In genomic region chr18:48705043-48705442, GRCh38 we compare ENCODE assay signal across 17 cellular contexts.
DNase-seq lines count a peak whose midpoint lies in the region; ATAC-seq, FAIRE-seq and TF ChIP-seq lines count a peak whose summit lies in the region.
"Had no signal": no experiment of that assay in that cellular context is flagged by ENCODE, and none has a peak within 500 bp of the region (broad histone marks: within the 10 kb centered on the region; RNA-seq: fewer than 3 reads in every experiment).

No MANE protein-coding gene starts in this region.

- H2BK15ac ChIP-seq in H1 (ENCODE audit: low read length): no peak overlapping the region

- H2BK20ac ChIP-seq in H1 (ENCODE audit: low read length): no peak overlapping the region

- FAIRE-seq in H1 (lab: Jason Lieb, UNC): no peak
- FAIRE-seq: HepG2 had no signal

- TF ChIP-seq EP300 in H1 (IDR thresholded peaks at IDR 0.05; ENCODE audit: borderline replicate concordance in 1 of 2, low read depth in 2 of 2, low read length in 2 of 2): no peak

- H2BK120ac ChIP-seq in H1 (replicated peaks; ENCODE audit: low read depth, low read length): no peak overlapping the region

- H3K27me3 Mint-ChIP-seq in osteocyte (ENCODE audit: unreplicated experiment): no peaks in the 10 kb centered on the region
- H3K27me3 Mint-ChIP-seq: B cell had no signal

- no peak overlapping the region for H3K9ac ChIP-seq in H1 (replicated peaks in 1 of 4; ENCODE audit: extremely low read depth in 1 of 4, low read depth in 3 of 4, low read length in 3 of 4)
- H3K9ac ChIP-seq: BLaER1 treated with 17β-estradiol and CSF1 and Interleukin-3, amounts not matched to agents 10 nM and 100 nM had no signal

- H3K36me3 Mint-ChIP-seq in osteocyte (ENCODE audit: unreplicated experiment): peaks cover 49% of the 10 kb centered on the region
- H3K36me3 Mint-ChIP-seq: CD8-positive, alpha-beta T cell had no signal

- no peak overlapping the region for H2BK12ac ChIP-seq in H1 (ENCODE audit: low read depth, low read length)

- CTCF ChIA-PET in H1 (lab: Charles Lee; ENCODE audit: partially characterized antibody): interaction anchor here (1.0 to 1.4 kb wide), 2 partner anchors 21 to 171 kb away, joined by 3 to 4 read pairs; no protein-coding TSS in a partner anchor

- no peak overlapping the region for H4K91ac ChIP-seq in H1 (replicated peaks; ENCODE audit: insufficient read length, low read length)

- H3K27ac Mint-ChIP-seq in osteocyte (ENCODE audit: unreplicated experiment): peak overlapping the region; percentile 6
- H3K27ac Mint-ChIP-seq: B cell; CD8-positive, alpha-beta T cell; H9 had no signal

- no peak overlapping the region for H4K5ac ChIP-seq in H1 (ENCODE audit: insufficient read length, low read depth, low read length)

- H3K27ac ChIP-seq in H1 (ENCODE audit: low read depth, low read length) (no peak overlapping the region), aorta (ENCODE audit: low read depth in 1 of 2, low read length in 2 of 2) (no peak overlapping the region)
- H3K27ac ChIP-seq: BLaER1 treated with 17β-estradiol and CSF1 and Interleukin-3, amounts not matched to agents 10 nM and 100 nM had no signal

- H3K4me3 Mint-ChIP-seq in osteocyte (ENCODE audit: unreplicated experiment): no peak overlapping the region
- H3K4me3 Mint-ChIP-seq: B cell; CD8-positive, alpha-beta T cell; H9 had no signal

- H3K79me2 ChIP-seq in H1 (ENCODE audit: control insufficient read depth in 1 of 2, insufficient read depth in 2 of 2, low read length in 2 of 2): no peaks in the 10 kb centered on the region

- WGBS in H1 (ENCODE audit: extremely low coverage in 1 of 2, insufficient coverage in 1 of 2, insufficient read length in 1 of 2, insufficient replicate concordance in 2 of 2, low coverage in 1 of 2, low lambda C conversion rate in 2 of 2, missing lambda C conversion rate in 1 of 2), 2 experiments: 91% methylated on average over 7 of the region's 7 CpGs; no CpG with 5 or more reads in 1 of the 2 experiments
- WGBS in aorta, 2 donors: 28 to 39% methylated on average over 6 to 7 of the region's 7 CpGs

- TF ChIP-seq RAD21 in H1 (IDR thresholded peaks at IDR 0.05 in 1 of 2, conservative IDR thresholded peaks at IDR 0.05 in 1 of 2; ENCODE audit: low read depth in 2 of 2, low read length in 2 of 2): no peak

- H4K8ac ChIP-seq in H1 (ENCODE audit: extremely low read depth, insufficient read depth, low read length): 0 out of 2 replicates have a peak overlapping the region, but pooled peaks have one; percentile 5

- H3K56ac ChIP-seq in H1 (replicated peaks; ENCODE audit: insufficient read length, low read depth, low read length): no peak overlapping the region

- no peak for TF ChIP-seq CTCF in H1 (IDR thresholded peaks at IDR 0.05; ENCODE audit: control extremely low read depth in 1 of 3, insufficient read depth in 1 of 3, low read depth in 1 of 3, low read length in 3 of 3)
- TF ChIP-seq CTCF in osteocyte (IDR thresholded peaks at IDR 0.05): no peak

- no peak overlapping the region for H2BK5ac ChIP-seq in H1 (ENCODE audit: low read depth, low read length)

- H3K4me3 ChIP-seq in H1 (ENCODE audit: extremely low read depth in 1 of 4, insufficient read depth in 2 of 4, low read depth in 3 of 4, low read length in 4 of 4) (no peak overlapping the region), aorta (ENCODE audit: low read length in 2 of 2) (no peak overlapping the region)
- H3K4me3 ChIP-seq: BLaER1 treated with 17β-estradiol and CSF1 and Interleukin-3, amounts not matched to agents 10 nM and 100 nM had no signal

- POLR2A ChIA-PET in H1 (lab: Charles Lee; ENCODE audit: partially characterized antibody): no interaction called here

- DNase-seq in Ammon's horn (ENCODE audit: low spot score): peak; percentile 19
- DNase-seq in H1 (ENCODE audit: low read depth in 1 of 2, low spot score in 2 of 2): no peak
- DNase-seq in osteocyte (ENCODE audit: extremely low spot score, unreplicated experiment): no peak
- no peak for DNase-seq in aorta
- no peak for DNase-seq in cerebellar cortex (ENCODE audit: low spot score)
- DNase-seq in SIG-M5 (lab: John Stamatoyannopoulos, UW): no peak
- DNase-seq: 8988T; Calu3; CD8-positive, alpha-beta T cell; DMS79 treated with DMSO at 0.1 percent for 48 hours; GF-D8; GOT3; H9 had no signal

- ATAC-seq in aorta (ENCODE audit: low FRiP score): peak; percentile 22
- ATAC-seq in HG03175 (IDR thresholded peaks at IDR 0.05; ENCODE audit: unreplicated experiment): no peak
- ATAC-seq: CD8-positive, alpha-beta T cell; HepG2 had no signal

- H3K79me1 ChIP-seq in H1 (ENCODE audit: low read depth, low read length): no peaks in the 10 kb centered on the region; the same call in 1 of the 2 replicates

- H3K9me3 ChIP-seq in H1 (ENCODE audit: insufficient read depth in 2 of 2, low read depth in 1 of 2, low read length in 1 of 2) (no peaks in the 10 kb centered on the region), aorta (ENCODE audit: control insufficient read depth, low read length) (no peaks in the 10 kb centered on the region)

- no peak overlapping the region for H3K23ac ChIP-seq in H1 (ENCODE audit: insufficient read length)

- H3K9me3 Mint-ChIP-seq in osteocyte (ENCODE audit: unreplicated experiment): peaks cover 7% of the 10 kb centered on the region
- H3K9me3 Mint-ChIP-seq: CD8-positive, alpha-beta T cell; H9 had no signal

- no peak overlapping the region for H3K4me2 ChIP-seq in H1 (ENCODE audit: insufficient read depth in 1 of 2, low read depth in 2 of 2, low read length in 2 of 2)
- H3K4me2 ChIP-seq: BLaER1 treated with 17β-estradiol and CSF1 and Interleukin-3, amounts not matched to agents 10 nM and 100 nM had no signal

- no peak overlapping the region for H2AFZ ChIP-seq in H1 (ENCODE audit: low read length)

- no peaks in the 10 kb centered on the region for H3K23me2 ChIP-seq in H1 (ENCODE audit: low read depth, low read length)

- H3K4me1 ChIP-seq in H1 (replicated peaks in 1 of 4; ENCODE audit: control insufficient read depth in 3 of 4, insufficient read depth in 4 of 4, low read length in 3 of 4) (peaks cover 0 to 8% (median under 1%) of the 10 kb centered on the region in 4 experiments; a peak in 2 of 7 replicates), aorta (ENCODE audit: control insufficient read depth in 1 of 2, insufficient read depth in 2 of 2, low read length in 2 of 2) (no peaks in the 10 kb centered on the region)

- no peaks in the 10 kb centered on the region for H3K27me3 ChIP-seq in H1 (replicated peaks in 1 of 4; ENCODE audit: control insufficient read depth in 3 of 4, extremely low read depth in 1 of 4, insufficient read depth in 3 of 4, low read length in 3 of 4)
- no peaks in the 10 kb centered on the region for H3K27me3 ChIP-seq in aorta (ENCODE audit: control insufficient read depth in 1 of 2, insufficient read depth in 2 of 2, low read length in 1 of 2)
- H3K27me3 ChIP-seq: BLaER1 treated with 17β-estradiol and CSF1 and Interleukin-3, amounts not matched to agents 10 nM and 100 nM had no signal

- H3K18ac ChIP-seq in H1 (ENCODE audit: extremely low read depth, low read length): no peak overlapping the region

- H3K4me1 Mint-ChIP-seq in osteocyte (ENCODE audit: unreplicated experiment): peaks cover 7% of the 10 kb centered on the region

- H2AK5ac ChIP-seq in H1 (ENCODE audit: low read depth, low read length): no peak overlapping the region

- H3K36me3 ChIP-seq in H1 (ENCODE audit: control insufficient read depth in 2 of 4, insufficient read depth in 4 of 4, low read length in 3 of 4) (no peaks in the 10 kb centered on the region), aorta (ENCODE audit: control insufficient read depth in 1 of 2, insufficient read depth in 2 of 2, low read length in 1 of 2) (no peaks in the 10 kb centered on the region)

- no peak overlapping the region for H3K14ac ChIP-seq in H1 (ENCODE audit: insufficient read length)

- no peak for TF ChIP-seq POLR2A in H1 (IDR thresholded peaks at IDR 0.05; ENCODE audit: control extremely low read depth in 1 of 2, low read depth in 2 of 2, low read length in 2 of 2)

- intact Hi-C loops in aorta (cut with DNase I): no loop called here

- no peaks in the 10 kb centered on the region for H4K20me1 ChIP-seq in H1 (replicated peaks in 1 of 2; ENCODE audit: control insufficient read depth in 1 of 2, insufficient read depth in 2 of 2, low read length in 2 of 2)

- no peak overlapping the region for H3K4ac ChIP-seq in H1 (replicated peaks; ENCODE audit: insufficient read length, low read depth, low read length)

TF ChIP-seq in H1, 55 proteins besides CTCF, POLR2A, EP300 and RAD21:
- TF ChIP-seq POU5F1 (IDR thresholded peaks at IDR 0.05; ENCODE audit: low read depth, low read length): no peak
- TF ChIP-seq SIX5 (IDR thresholded peaks at IDR 0.05; ENCODE audit: low read depth, low read length): no peak
- no peak for TF ChIP-seq PHF8 (conservative IDR thresholded peaks at IDR 0.05; ENCODE audit: low read depth, low read length)
- TF ChIP-seq GABPA (IDR thresholded peaks at IDR 0.05; ENCODE audit: borderline replicate concordance, insufficient read depth, low read length): no peak
- no peak for TF ChIP-seq HDAC2 (IDR thresholded peaks at IDR 0.05; ENCODE audit: borderline replicate concordance in 1 of 2, low read depth in 2 of 2, low read length in 2 of 2)
- no peak for TF ChIP-seq KDM1A (IDR thresholded peaks at IDR 0.05; ENCODE audit: borderline replicate concordance, low read length)
- no peak for TF ChIP-seq GTF2F1 (IDR thresholded peaks at IDR 0.05; ENCODE audit: borderline replicate concordance, low read depth, low read length)
- no peak for TF ChIP-seq TCF12 (IDR thresholded peaks at IDR 0.05; ENCODE audit: low read depth, low read length)
- TF ChIP-seq FOSL1 (IDR thresholded peaks at IDR 0.05; ENCODE audit: insufficient read depth, low read depth, low read length): no peak
- TF ChIP-seq SRF (IDR thresholded peaks at IDR 0.05; ENCODE audit: low read depth, low read length): no peak
